In the genomic region with DNA sequence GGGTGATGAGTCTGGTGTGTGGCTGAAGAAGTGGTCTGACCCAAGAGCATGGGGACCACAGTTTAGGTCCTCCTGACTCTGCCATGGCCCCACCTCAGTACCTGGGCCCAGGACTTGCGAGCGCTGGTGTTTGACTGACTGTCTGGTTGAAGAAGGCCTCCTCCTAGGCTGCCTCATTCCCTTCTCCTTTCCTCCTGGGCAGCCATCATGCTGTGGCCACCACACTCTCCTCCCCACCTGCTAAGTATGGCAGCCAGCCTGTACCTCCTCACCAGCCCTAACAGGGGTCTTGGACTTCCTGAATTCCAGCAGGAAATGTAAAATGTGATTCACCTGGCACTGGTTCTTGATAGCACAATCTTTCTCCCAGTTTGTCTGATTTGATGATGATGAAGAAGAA, we compare ENCODE assay signal across 20 cellular contexts.
DNase-seq lines count a peak whose midpoint lies in the region; ATAC-seq, FAIRE-seq and TF ChIP-seq lines count a peak whose summit lies in the region.
"Had no signal": no experiment of that assay in that cellular context is flagged by ENCODE, and none has a peak within 500 bp of the region (broad histone marks: within the 10 kb centered on the region; RNA-seq: fewer than 3 reads in every experiment).

No MANE protein-coding gene starts in this region.

- H3K14ac ChIP-seq in H1 (ENCODE audit: insufficient read length) (no peak overlapping the region), neuronal stem cell (ENCODE audit: low read length) (no peak overlapping the region)

- H2BK5ac ChIP-seq in H1 (ENCODE audit: low read depth, low read length) = 0 out of 2 replicates have a peak overlapping the region, but pooled peaks have one; percentile 3
- no peak overlapping the region for H2BK5ac ChIP-seq in neuronal stem cell (ENCODE audit: low read length)

- no peaks in the 10 kb centered on the region for H3K36me3 ChIP-seq in H1 (ENCODE audit: control insufficient read depth in 2 of 4, insufficient read depth in 4 of 4, low read length in 3 of 4)
- no peaks in the 10 kb centered on the region for H3K36me3 ChIP-seq in neuronal stem cell (replicated peaks in 1 of 2; ENCODE audit: control insufficient read depth in 2 of 2, insufficient read depth in 2 of 2, low read length in 2 of 2)
- H3K36me3 ChIP-seq: HAP-1 had no signal

- H2AK5ac ChIP-seq in H1 (ENCODE audit: low read depth, low read length) = no peak overlapping the region
- H2AK5ac ChIP-seq in neuronal stem cell (ENCODE audit: low read depth, low read length) = peak overlapping the region; percentile 48

- WGBS in H1 (ENCODE audit: extremely low coverage in 1 of 2, insufficient coverage in 1 of 2, insufficient read length in 1 of 2, insufficient replicate concordance in 2 of 2, low coverage in 1 of 2, low lambda C conversion rate in 2 of 2, missing lambda C conversion rate in 1 of 2), 2 experiments = 94% methylated on average over 2 of the region's 2 CpGs; no CpG with 5 or more reads in 1 of the 2 experiments
- whole genome bisulfite sequencing in neuronal stem cell (ENCODE audit: extremely low coverage in 2 of 2, insufficient read length in 2 of 2, insufficient replicate concordance in 1 of 2), 2 donors = no CpG with 5 or more reads among the region's 2 CpGs

- H3K4ac ChIP-seq in H1 (replicated peaks; ENCODE audit: insufficient read length, low read depth, low read length) (no peak overlapping the region), neuronal stem cell (ENCODE audit: low read length) (no peak overlapping the region)

- no peak overlapping the region for H3K27ac ChIP-seq in H1 (ENCODE audit: low read depth, low read length)
- no peak overlapping the region for H3K27ac ChIP-seq in neuronal stem cell (replicated peaks; ENCODE audit: low read length)
- H3K27ac ChIP-seq: A549, C4-2B had no signal

- H3K23me2 ChIP-seq in H1 (ENCODE audit: low read depth, low read length) = no peaks in the 10 kb centered on the region

- no peak overlapping the region for H2BK20ac ChIP-seq in H1 (ENCODE audit: low read length)

- TF ChIP-seq EP300 in H1 (IDR thresholded peaks at IDR 0.05; ENCODE audit: borderline replicate concordance in 1 of 2, low read depth in 2 of 2, low read length in 2 of 2) = no peak

- H4K5ac ChIP-seq in H1 (ENCODE audit: insufficient read length, low read depth, low read length) = no peak overlapping the region

- no peaks in the 10 kb centered on the region for H3K79me2 ChIP-seq in H1 (ENCODE audit: control insufficient read depth in 1 of 2, insufficient read depth in 2 of 2, low read length in 2 of 2)

- H3K23ac ChIP-seq in H1 (ENCODE audit: insufficient read length) = no peak overlapping the region
- no peak overlapping the region for H3K23ac ChIP-seq in neuronal stem cell (ENCODE audit: low read depth, low read length, poor library complexity)

- H3K4me1 ChIP-seq in H1 (replicated peaks in 1 of 4; ENCODE audit: control insufficient read depth in 3 of 4, insufficient read depth in 4 of 4, low read length in 3 of 4) (peaks cover 2 to 8% (median 6%) of the 10 kb centered on the region in 4 experiments; a peak in 5 of 7 replicates), neuronal stem cell (ENCODE audit: control insufficient read depth in 2 of 2, insufficient read depth in 1 of 2, low read depth in 1 of 2, low read length in 2 of 2) (peaks cover 0 to 8% of the 10 kb centered on the region in 2 donors)
- H3K4me1 ChIP-seq: A549, Caco-2, HAP-1 had no signal

- TF ChIP-seq POLR2A in H1 (IDR thresholded peaks at IDR 0.05; ENCODE audit: control extremely low read depth in 1 of 2, low read depth in 2 of 2, low read length in 2 of 2) = no peak

- no peaks in the 10 kb centered on the region for H4K20me1 ChIP-seq in H1 (replicated peaks in 1 of 2; ENCODE audit: control insufficient read depth in 1 of 2, insufficient read depth in 2 of 2, low read length in 2 of 2)

- H4K91ac ChIP-seq in H1 (replicated peaks; ENCODE audit: insufficient read length, low read length) (no peak overlapping the region), neuronal stem cell (ENCODE audit: low read depth, low read length, poor library complexity) (no peak overlapping the region)

- H2BK15ac ChIP-seq in H1 (ENCODE audit: low read length) (no peak overlapping the region), neuronal stem cell (ENCODE audit: low read length) (no peak overlapping the region)

- H3K9ac ChIP-seq in H1 (replicated peaks in 1 of 4; ENCODE audit: extremely low read depth in 1 of 4, low read depth in 3 of 4, low read length in 3 of 4) (no peak overlapping the region), neuronal stem cell (ENCODE audit: low read depth, low read length, poor library complexity) (no peak overlapping the region)

- DNase-seq in cardiac septum (ENCODE audit: low spot score) (peak; percentile 35), Right ventricle myocardium inferior (ENCODE audit: missing footprints) (no peak), H1 (ENCODE audit: low read depth in 1 of 2, low spot score in 2 of 2) (no peak), neuronal stem cell (ENCODE audit: low spot score) (no peak), NCI-H345 (lab: John Stamatoyannopoulos, UW) (no peak)
- DNase-seq: 8988T; ACHN; Caco-2; CD4-positive, CD25-positive, alpha-beta regulatory T cell; CD8-positive, alpha-beta T cell; DMS153; DND-41; HFFc6 had no signal

- no peak overlapping the region for H3K4me2 ChIP-seq in H1 (ENCODE audit: insufficient read depth in 1 of 2, low read depth in 2 of 2, low read length in 2 of 2)
- no peak overlapping the region for H3K4me2 ChIP-seq in neuronal stem cell (ENCODE audit: insufficient read depth, low read length, poor library complexity, severe bottlenecking)
- H3K4me2 ChIP-seq: A549, GM23338 had no signal

- TF ChIP-seq RAD21 in H1 (IDR thresholded peaks at IDR 0.05 in 1 of 2, conservative IDR thresholded peaks at IDR 0.05 in 1 of 2; ENCODE audit: low read depth in 2 of 2, low read length in 2 of 2) = no peak

- no peak for FAIRE-seq in H1 (lab: Jason Lieb, UNC)
- FAIRE-seq: A549, G401.6, H54 had no signal

- H3K18ac ChIP-seq in H1 (ENCODE audit: extremely low read depth, low read length) = no peak overlapping the region
- H3K18ac ChIP-seq in neuronal stem cell (ENCODE audit: low read length) = no peak overlapping the region

- H3K27me3 ChIP-seq in H1 (replicated peaks in 1 of 4; ENCODE audit: control insufficient read depth in 3 of 4, extremely low read depth in 1 of 4, insufficient read depth in 3 of 4, low read length in 3 of 4) (no peaks in the 10 kb centered on the region), neuronal stem cell (ENCODE audit: control insufficient read depth in 3 of 3, insufficient read depth in 3 of 3, low read depth in 1 of 3, low read length in 3 of 3) (peaks cover 0 to 2% (median 0%) of the 10 kb centered on the region in 3 experiments)

- ATAC-seq in Right ventricle myocardium inferior (no peak), GM21447 (IDR thresholded peaks at IDR 0.05; ENCODE audit: unreplicated experiment) (no peak)
- ATAC-seq: A549; CD8-positive, alpha-beta T cell; GM23338 had no signal

- no peak overlapping the region for H2BK12ac ChIP-seq in H1 (ENCODE audit: low read depth, low read length)
- no peak overlapping the region for H2BK12ac ChIP-seq in neuronal stem cell (ENCODE audit: low read length)

- H2BK120ac ChIP-seq in H1 (replicated peaks; ENCODE audit: low read depth, low read length) (no peak overlapping the region), neuronal stem cell (ENCODE audit: low read depth, low read length) (no peak overlapping the region)

- H4K8ac ChIP-seq in H1 (ENCODE audit: extremely low read depth, insufficient read depth, low read length) (no peak overlapping the region; the same call in 1 of the 2 replicates), neuronal stem cell (ENCODE audit: low read depth, low read length) (no peak overlapping the region)

- no peak for TF ChIP-seq CTCF in H1 (IDR thresholded peaks at IDR 0.05; ENCODE audit: control extremely low read depth in 1 of 3, insufficient read depth in 1 of 3, low read depth in 1 of 3, low read length in 3 of 3)

- POLR2A ChIA-PET in H1 (lab: Charles Lee; ENCODE audit: partially characterized antibody) = no interaction called here

- no peak overlapping the region for H3K4me3 ChIP-seq in H1 (ENCODE audit: extremely low read depth in 1 of 4, insufficient read depth in 2 of 4, low read depth in 3 of 4, low read length in 4 of 4)
- H3K4me3 ChIP-seq in neuronal stem cell (ENCODE audit: low read length in 2 of 2) = no peak overlapping the region
- H3K4me3 ChIP-seq: A549, GM23338, HAP-1 had no signal

- intact Hi-C loops in cardiac septum (cut with DNase I) (no loop called here), Right ventricle myocardium inferior (cut with DNase I) (no loop called here)

- H2AFZ ChIP-seq in H1 (ENCODE audit: low read length) (no peak overlapping the region), neuronal stem cell (ENCODE audit: low read length) (no peak overlapping the region)
- H2AFZ ChIP-seq: GM23338 had no signal

- no peaks in the 10 kb centered on the region; a peak in 1 of 4 replicates for H3K9me3 ChIP-seq in H1 (ENCODE audit: insufficient read depth in 2 of 2, low read depth in 1 of 2, low read length in 1 of 2)
- H3K9me3 ChIP-seq in neuronal stem cell (replicated peaks in 1 of 2; ENCODE audit: control insufficient read depth in 2 of 2, insufficient read depth in 1 of 2, low read depth in 1 of 2, low read length in 2 of 2) = peaks cover 0 to 3% of the 10 kb centered on the region in 2 donors
- H3K9me3 ChIP-seq: A549, Caco-2, HAP-1 had no signal

- no peak overlapping the region for H3K56ac ChIP-seq in H1 (replicated peaks; ENCODE audit: insufficient read length, low read depth, low read length)

- CTCF ChIA-PET in H1 (lab: Charles Lee; ENCODE audit: partially characterized antibody) = no interaction called here

- H3K79me1 ChIP-seq in H1 (ENCODE audit: low read depth, low read length) (no peaks in the 10 kb centered on the region), neuronal stem cell (ENCODE audit: low read depth, low read length) (no peaks in the 10 kb centered on the region)

TF ChIP-seq in H1, 55 proteins besides CTCF, POLR2A, EP300 and RAD21 (continues in another document):
- TF ChIP-seq PHF8 (conservative IDR thresholded peaks at IDR 0.05; ENCODE audit: low read depth, low read length) (no peak), TAF7 (optimal IDR thresholded peaks at IDR 0.05; ENCODE audit: borderline replicate concordance, low read depth, low read length) (no peak), ZNF274 (IDR thresholded peaks at IDR 0.05; ENCODE audit: borderline replicate concordance, extremely low read depth, low read length) (no peak), CREB1 (IDR thresholded peaks at IDR 0.05) (no peak), JUND (IDR thresholded peaks at IDR 0.05; ENCODE audit: low read length) (no peak), SP2 (IDR thresholded peaks at IDR 0.05; ENCODE audit: low read length) (no peak), NRF1 (IDR thresholded peaks at IDR 0.05; ENCODE audit: low read depth, low read length) (no peak)
